ENCODE assay signal across 17 cellular contexts in the genomic region with DNA sequence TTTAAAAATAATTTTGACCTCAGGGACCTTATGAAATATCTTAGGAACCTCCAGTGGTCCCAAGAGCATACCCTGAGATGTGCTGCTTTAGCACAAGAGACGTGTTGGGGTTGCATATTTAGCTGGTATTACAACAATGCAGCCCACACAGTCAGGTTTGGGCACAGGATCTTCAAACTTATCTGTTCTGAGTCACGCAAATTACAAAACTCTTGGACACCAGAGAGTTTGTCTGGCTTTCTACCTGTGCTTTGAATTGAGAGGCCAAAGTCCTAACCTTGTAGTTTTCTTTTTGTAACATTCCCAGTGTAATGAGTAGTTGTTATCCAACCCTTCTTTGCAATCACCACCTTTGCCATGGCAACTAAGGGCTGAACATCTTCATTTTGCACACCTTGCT.
DNase-seq lines count a peak whose midpoint lies in the region; ATAC-seq, FAIRE-seq and TF ChIP-seq lines count a peak whose summit lies in the region.
"Had no signal": no experiment of that assay in that cellular context is flagged by ENCODE, and none has a peak within 500 bp of the region (broad histone marks: within the 10 kb centered on the region; RNA-seq: fewer than 3 reads in every experiment).

No MANE protein-coding gene starts in this region.

- H3K79me1 ChIP-seq in H1 (ENCODE audit: low read depth, low read length): no peaks in the 10 kb centered on the region

- no peak overlapping the region for H2BK12ac ChIP-seq in H1 (ENCODE audit: low read depth, low read length)

- H3K79me2 ChIP-seq in H1 (ENCODE audit: control insufficient read depth in 1 of 2, insufficient read depth in 2 of 2, low read length in 2 of 2): no peaks in the 10 kb centered on the region

- no peaks in the 10 kb centered on the region for H3K27me3 ChIP-seq in H1 (replicated peaks in 1 of 4; ENCODE audit: control insufficient read depth in 3 of 4, extremely low read depth in 1 of 4, insufficient read depth in 3 of 4, low read length in 3 of 4)

- CTCF ChIA-PET in H1 (lab: Charles Lee; ENCODE audit: partially characterized antibody): interaction anchor here (0.5 to 1.9 kb wide), 3 partner anchors 23 to 912 kb away, joined by 3 to 5 read pairs (median 4); no protein-coding TSS in a partner anchor

- 91% methylated on average over 2 of the region's 2 CpGs; no CpG with 5 or more reads in 1 of the 2 experiments for WGBS in H1 (ENCODE audit: extremely low coverage in 1 of 2, insufficient coverage in 1 of 2, insufficient read length in 1 of 2, insufficient replicate concordance in 2 of 2, low coverage in 1 of 2, low lambda C conversion rate in 2 of 2, missing lambda C conversion rate in 1 of 2), 2 experiments

- no peaks in the 10 kb centered on the region for H3K4me1 Mint-ChIP-seq in CD14-positive monocyte
- H3K4me1 Mint-ChIP-seq: CD4-positive, CD25-positive, alpha-beta regulatory T cell; H9 had no signal

- TF ChIP-seq EP300 in H1 (IDR thresholded peaks at IDR 0.05; ENCODE audit: borderline replicate concordance in 1 of 2, low read depth in 2 of 2, low read length in 2 of 2): no peak

- intact Hi-C loops in CD14-positive monocyte (cut with micrococcal nuclease): no loop called here

- H3K9me3 Mint-ChIP-seq in CD14-positive monocyte: peaks cover 0 to 5% (median 0%) of the 10 kb centered on the region in 7 donors
- H3K9me3 Mint-ChIP-seq: H9 had no signal

- no peak overlapping the region for H2BK15ac ChIP-seq in H1 (ENCODE audit: low read length)

- H3K4me3 Mint-ChIP-seq in CD14-positive monocyte: no peak overlapping the region
- H3K4me3 Mint-ChIP-seq: CD8-positive, alpha-beta T cell; H9 had no signal

- TF ChIP-seq RAD21 in H1 (IDR thresholded peaks at IDR 0.05 in 1 of 2, conservative IDR thresholded peaks at IDR 0.05 in 1 of 2; ENCODE audit: low read depth in 2 of 2, low read length in 2 of 2): no peak

- no peaks in the 10 kb centered on the region for H3K4me1 ChIP-seq in H1 (replicated peaks in 1 of 4; ENCODE audit: control insufficient read depth in 3 of 4, insufficient read depth in 4 of 4, low read length in 3 of 4)

- no peak overlapping the region for H3K18ac ChIP-seq in H1 (ENCODE audit: extremely low read depth, low read length)

- ATAC-seq in omental fat pad (ENCODE audit: low FRiP score): peak; percentile 86
- ATAC-seq in HG02840 (IDR thresholded peaks at IDR 0.05; ENCODE audit: low FRiP score, unreplicated experiment): no peak
- ATAC-seq: CD8-positive, alpha-beta T cell; GM12878; HCT116 had no signal

- H3K27ac ChIP-seq in H1 (ENCODE audit: low read depth, low read length): no peak overlapping the region

- TF ChIP-seq CTCF in H1 (IDR thresholded peaks at IDR 0.05; ENCODE audit: control extremely low read depth in 1 of 3, insufficient read depth in 1 of 3, low read depth in 1 of 3, low read length in 3 of 3): no peak
- TF ChIP-seq CTCF in omental fat pad (IDR thresholded peaks at IDR 0.05): no peak
- no peak for TF ChIP-seq CTCF in CD14-positive monocyte (IDR thresholded peaks at IDR 0.05)

- H3K4ac ChIP-seq in H1 (replicated peaks; ENCODE audit: insufficient read length, low read depth, low read length): no peak overlapping the region

- no peaks in the 10 kb centered on the region for H3K36me3 ChIP-seq in H1 (ENCODE audit: control insufficient read depth in 2 of 4, insufficient read depth in 4 of 4, low read length in 3 of 4)

- H3K27ac Mint-ChIP-seq in CD14-positive monocyte: no peak overlapping the region
- H3K27ac Mint-ChIP-seq: CD4-positive, CD25-positive, alpha-beta regulatory T cell; CD8-positive, alpha-beta T cell; H9 had no signal

- H3K9ac ChIP-seq in H1 (replicated peaks in 1 of 4; ENCODE audit: extremely low read depth in 1 of 4, low read depth in 3 of 4, low read length in 3 of 4): no peak overlapping the region

- H3K56ac ChIP-seq in H1 (replicated peaks; ENCODE audit: insufficient read length, low read depth, low read length): no peak overlapping the region

- no peak overlapping the region for H3K4me3 ChIP-seq in H1 (ENCODE audit: extremely low read depth in 1 of 4, insufficient read depth in 2 of 4, low read depth in 3 of 4, low read length in 4 of 4)
- H3K4me3 ChIP-seq: GM12878 had no signal

- no peak overlapping the region for H3K14ac ChIP-seq in H1 (ENCODE audit: insufficient read length)

- H3K23me2 ChIP-seq in H1 (ENCODE audit: low read depth, low read length): no peaks in the 10 kb centered on the region

- H2AFZ ChIP-seq in H1 (ENCODE audit: low read length): 0 out of 2 replicates have a peak overlapping the region, but pooled peaks have one; percentile 93

- no peak overlapping the region for H3K4me2 ChIP-seq in H1 (ENCODE audit: insufficient read depth in 1 of 2, low read depth in 2 of 2, low read length in 2 of 2)

- H2BK120ac ChIP-seq in H1 (replicated peaks; ENCODE audit: low read depth, low read length): no peak overlapping the region

- no peak overlapping the region for H2BK20ac ChIP-seq in H1 (ENCODE audit: low read length)

- H3K23ac ChIP-seq in H1 (ENCODE audit: insufficient read length): no peak overlapping the region

- no peak overlapping the region for H2BK5ac ChIP-seq in H1 (ENCODE audit: low read depth, low read length)

- TF ChIP-seq POLR2A in H1 (IDR thresholded peaks at IDR 0.05; ENCODE audit: control extremely low read depth in 1 of 2, low read depth in 2 of 2, low read length in 2 of 2): no peak

- H4K5ac ChIP-seq in H1 (ENCODE audit: insufficient read length, low read depth, low read length): no peak overlapping the region

- no peaks in the 10 kb centered on the region for H4K20me1 ChIP-seq in H1 (replicated peaks in 1 of 2; ENCODE audit: control insufficient read depth in 1 of 2, insufficient read depth in 2 of 2, low read length in 2 of 2)

- no peak overlapping the region for H2AK5ac ChIP-seq in H1 (ENCODE audit: low read depth, low read length)

- no peaks in the 10 kb centered on the region for H3K36me3 Mint-ChIP-seq in CD14-positive monocyte
- H3K36me3 Mint-ChIP-seq: CD4-positive, CD25-positive, alpha-beta regulatory T cell; CD8-positive, alpha-beta T cell had no signal

- no peak overlapping the region for H4K91ac ChIP-seq in H1 (replicated peaks; ENCODE audit: insufficient read length, low read length)

- FAIRE-seq in H1 (lab: Jason Lieb, UNC): no peak
- FAIRE-seq: G401.6, GM12878, GM19239 had no signal

- POLR2A ChIA-PET in H1 (lab: Charles Lee; ENCODE audit: partially characterized antibody): no interaction called here

- peak; percentile 8 for DNase-seq in amniotic epithelial cell (ENCODE audit: low read depth)
- no peak for DNase-seq in H1 (ENCODE audit: low read depth in 1 of 2, low spot score in 2 of 2)
- no peak for DNase-seq in omental fat pad (ENCODE audit: low spot score)
- no peak for DNase-seq in GF-D8 (lab: John Stamatoyannopoulos, UW)
- DNase-seq in CD14-positive monocyte (ENCODE audit: low spot score): no peak
- DNase-seq: C1 segment of cervical spinal cord; CD4-positive, CD25-positive, alpha-beta regulatory T cell; CD8-positive, alpha-beta T cell; DMS153; DND-41; H9 had no signal

- H4K8ac ChIP-seq in H1 (ENCODE audit: extremely low read depth, insufficient read depth, low read length): no peak overlapping the region

- H3K27me3 Mint-ChIP-seq in CD14-positive monocyte (ENCODE audit: low read depth in 3 of 3): peaks cover 0 to 3% (median 0%) of the 10 kb centered on the region in 3 donors
- H3K27me3 Mint-ChIP-seq: CD4-positive, CD25-positive, alpha-beta regulatory T cell had no signal

- no peaks in the 10 kb centered on the region for H3K9me3 ChIP-seq in H1 (ENCODE audit: insufficient read depth in 2 of 2, low read depth in 1 of 2, low read length in 1 of 2)
- H3K9me3 ChIP-seq: Caco-2 had no signal

TF ChIP-seq in H1, 55 proteins besides CTCF, POLR2A, EP300 and RAD21:
- no peak for TF ChIP-seq JUND (IDR thresholded peaks at IDR 0.05; ENCODE audit: low read length)
- no peak for TF ChIP-seq TEAD4 (IDR thresholded peaks at IDR 0.05; ENCODE audit: low read depth, low read length)
TF ChIP-seq in H1: peak in this region for 0.
